In genomic region chr3:10504161-10505049, GRCh38 we compare ENCODE assay signal across 17 cellular contexts. TPM values are rescaled to one million over a fixed set of nuclear protein-coding genes. Genes with fewer than 3 reads are reported as not detected.
DNase-seq lines count a peak whose midpoint lies in the region; ATAC-seq, FAIRE-seq and TF ChIP-seq lines count a peak whose summit lies in the region.
"Had no signal": no experiment of that assay in that cellular context is flagged by ENCODE, and none has a peak within 500 bp of the region (broad histone marks: within the 10 kb centered on the region; RNA-seq: fewer than 3 reads in every experiment).

No MANE protein-coding gene starts in this region.

- no peaks in the 10 kb centered on the region for H3K4me1 Mint-ChIP-seq in astrocyte (ENCODE audit: low read depth, unreplicated experiment)

- peaks cover 10% of the 10 kb centered on the region for H3K4me1 ChIP-seq in left ventricle myocardium inferior
- H3K4me1 ChIP-seq in astrocyte (ENCODE audit: insufficient read depth, low read length), result peaks cover 6% of the 10 kb centered on the region
- peaks cover 14 to 65% (median 48%) of the 10 kb centered on the region in 4 donors for H3K4me1 ChIP-seq in liver (ENCODE audit: control insufficient read depth in 4 of 4, insufficient read depth in 4 of 4, low read length in 3 of 4)

- WGBS in liver, result 29% methylated on average over 25 of the region's 25 CpGs

- no peaks in the 10 kb centered on the region for H3K9me3 ChIP-seq in left ventricle myocardium inferior (replicated peaks)
- H3K9me3 ChIP-seq in astrocyte (ENCODE audit: insufficient read depth, low read depth, low read length), result no peaks in the 10 kb centered on the region
- no peaks in the 10 kb centered on the region for H3K9me3 ChIP-seq in liver (ENCODE audit: control insufficient read depth in 4 of 4, low read length in 3 of 4)
- H3K9me3 ChIP-seq: transverse colon had no signal

- no peak overlapping the region for H3K4me3 Mint-ChIP-seq in astrocyte (ENCODE audit: unreplicated experiment)
- H3K4me3 Mint-ChIP-seq: activated CD8-positive, alpha-beta T cell treated with anti-CD3 and anti-CD28 coated beads for 36 hours; natural killer cell treated with Interleukin-12 subunit alpha and Interleukin-12 subunit beta and Interleukin-15 and Interleukin-18, amount 100 ng/mL, for 72 hours had no signal

- TF ChIP-seq CTCF in left ventricle myocardium inferior (IDR thresholded peaks at IDR 0.05; ENCODE audit: borderline replicate concordance), result no peak
- no peak for TF ChIP-seq CTCF in astrocyte (IDR thresholded peaks at IDR 0.05; ENCODE audit: insufficient read depth, low read depth, low read length)
- no peak for TF ChIP-seq CTCF in liver (IDR thresholded peaks at IDR 0.05; ENCODE audit: low read depth, low read length, missing input control)

- no peak for ATAC-seq in Right ventricle myocardium superior (ENCODE audit: poor library complexity)
- ATAC-seq in GM21367 (IDR thresholded peaks at IDR 0.05; ENCODE audit: unreplicated experiment), result no peak
- ATAC-seq: left ventricle myocardium superior; natural killer cell treated with Interleukin-12 subunit alpha and Interleukin-12 subunit beta and Interleukin-15 and Interleukin-18, amount 100 ng/mL, for 72 hours had no signal

- H3K9ac ChIP-seq in astrocyte (ENCODE audit: low read length) (peak overlapping the region; percentile 48), liver (ENCODE audit: low read depth in 1 of 2, low read length in 2 of 2) (peak overlapping the region; percentile 56 to 57)

- no peaks in the 10 kb centered on the region for H4K20me1 ChIP-seq in astrocyte (ENCODE audit: insufficient read depth, low read length)

- peaks cover 53% of the 10 kb centered on the region for H3K27me3 Mint-ChIP-seq in astrocyte (ENCODE audit: low read depth, unreplicated experiment)

- DNase-seq in Right ventricle myocardium superior, result peak; percentile 22
- DNase-seq in left ventricle myocardium inferior, result no peak
- no peak for DNase-seq in astrocyte (ENCODE audit: low read depth)
- DNase-seq in DMS53 (lab: John Stamatoyannopoulos, UW), result no peak
- DNase-seq in activated CD4-positive, CD25-positive, alpha-beta regulatory T cell (lab: John Stamatoyannopoulos, UW), result no peak
- DNase-seq in COLO668 (lab: John Stamatoyannopoulos, UW; ENCODE audit: unreplicated experiment), result no peak
- DNase-seq: activated gamma-delta T cell, DMS153, left ventricle myocardium superior, MV-4-11, transverse colon had no signal

- H3K27me3 ChIP-seq in left ventricle myocardium inferior (ENCODE audit: low read depth), result peaks cover 90% of the 10 kb centered on the region
- peaks cover 19% of the 10 kb centered on the region for H3K27me3 ChIP-seq in astrocyte (ENCODE audit: insufficient read depth, low read length)
- no peaks in the 10 kb centered on the region for H3K27me3 ChIP-seq in liver (ENCODE audit: control insufficient read depth in 4 of 4, insufficient read depth in 4 of 4, low read length in 3 of 4)

- H3K36me3 ChIP-seq in left ventricle myocardium inferior (no peaks in the 10 kb centered on the region), astrocyte (ENCODE audit: insufficient read depth, low read length) (no peaks in the 10 kb centered on the region), liver (ENCODE audit: control insufficient read depth in 4 of 4, insufficient read depth in 3 of 4, low read depth in 1 of 4, low read length in 3 of 4) (no peaks in the 10 kb centered on the region)
- H3K36me3 ChIP-seq: transverse colon had no signal

- H3K4me3 ChIP-seq in left ventricle myocardium inferior, result no peak overlapping the region
- no peak overlapping the region for H3K4me3 ChIP-seq in astrocyte (ENCODE audit: insufficient read depth, low read depth, low read length)
- H3K4me3 ChIP-seq in liver (ENCODE audit: low read depth in 1 of 3, low read length in 3 of 3), result peak overlapping the region; percentile 62 to 78 (median 75)

- peak overlapping the region; percentile 56 for H2AFZ ChIP-seq in astrocyte (ENCODE audit: low read depth, low read length)

- H3K36me3 Mint-ChIP-seq in astrocyte (ENCODE audit: low read depth, unreplicated experiment), result no peaks in the 10 kb centered on the region
- H3K36me3 Mint-ChIP-seq: natural killer cell treated with Interleukin-12 subunit alpha and Interleukin-12 subunit beta and Interleukin-15 and Interleukin-18, amount 100 ng/mL, for 72 hours had no signal

- no peak for TF ChIP-seq RAD21 in liver (IDR thresholded peaks at IDR 0.05)

- H3K4me2 ChIP-seq in astrocyte (ENCODE audit: low read length), result peak overlapping the region; percentile 86

- H3K79me2 ChIP-seq in astrocyte (ENCODE audit: insufficient read depth, low read length), result no peaks in the 10 kb centered on the region

- no peak overlapping the region for H3K27ac ChIP-seq in left ventricle myocardium inferior (replicated peaks)
- H3K27ac ChIP-seq in astrocyte (ENCODE audit: low read depth, low read length), result no peak overlapping the region
- peak overlapping the region; percentile 80 to 82 for H3K27ac ChIP-seq in liver (ENCODE audit: low read depth in 1 of 2, low read length in 2 of 2)
- H3K27ac ChIP-seq: transverse colon had no signal

- no peak for FAIRE-seq in astrocyte (lab: Jason Lieb, UNC)
- FAIRE-seq: TTC549 had no signal

- intact Hi-C loops in Right ventricle myocardium superior (cut with DNase I) (no loop called here), left ventricle myocardium inferior (cut with micrococcal nuclease) (no loop called here)

- peaks cover 5% of the 10 kb centered on the region for H3K9me3 Mint-ChIP-seq in astrocyte (ENCODE audit: unreplicated experiment)
- H3K9me3 Mint-ChIP-seq: activated CD8-positive, alpha-beta T cell treated with anti-CD3 and anti-CD28 coated beads for 36 hours; natural killer cell treated with Interleukin-12 subunit alpha and Interleukin-12 subunit beta and Interleukin-15 and Interleukin-18, amount 100 ng/mL, for 72 hours had no signal

- H3K27ac Mint-ChIP-seq in astrocyte (ENCODE audit: unreplicated experiment), result no peak overlapping the region
- H3K27ac Mint-ChIP-seq: activated CD8-positive, alpha-beta T cell treated with anti-CD3 and anti-CD28 coated beads for 36 hours; natural killer cell treated with Interleukin-12 subunit alpha and Interleukin-12 subunit beta and Interleukin-15 and Interleukin-18, amount 100 ng/mL, for 72 hours had no signal

TF ChIP-seq in liver, 16 proteins besides CTCF, POLR2A, EP300 and RAD21 (continues in another document):
- no peak for TF ChIP-seq HNF4G (IDR thresholded peaks at IDR 0.05)
- no peak for TF ChIP-seq SP1 (IDR thresholded peaks at IDR 0.05)
- TF ChIP-seq ATF3 (IDR thresholded peaks at IDR 0.05), result no peak
- TF ChIP-seq GABPA (IDR thresholded peaks at IDR 0.05 in 1 of 2, conservative IDR thresholded peaks at IDR 0.05 in 1 of 2), result no peak
- TF ChIP-seq HNF4A (conservative IDR thresholded peaks at IDR 0.05), result no peak
- no peak for TF ChIP-seq MAX (IDR thresholded peaks at IDR 0.05)
- TF ChIP-seq RXRA (IDR thresholded peaks at IDR 0.05), result no peak
- no peak for TF ChIP-seq FOXA1 (IDR thresholded peaks at IDR 0.05)
- no peak for TF ChIP-seq YY1 (IDR thresholded peaks at IDR 0.05)
- TF ChIP-seq EGR1 (IDR thresholded peaks at IDR 0.05; ENCODE audit: low read depth in 2 of 2), result no peak
- TF ChIP-seq ZBTB33 (IDR thresholded peaks at IDR 0.05), result no peak

RNA-seq across cellular contexts. Expression of gene ATP2B2, which starts 1.0 kb away (rescaled TPM):
- total RNA-seq in Right ventricle myocardium superior, result not detected
- total RNA-seq in left ventricle myocardium inferior, result not detected
- total RNA-seq in astrocyte, result 0.05 TPM in 1 of 2 replicates, not detected in the other
- 10 to 100 TPM; 26.8 to 27.8 TPM for total RNA-seq in liver
- polyA plus RNA-seq in liver, result 10 to 100 TPM; 10.4 to 14.6 TPM
- total RNA-seq: activated CD8-positive, alpha-beta T cell treated with anti-CD3 and anti-CD28 coated beads for 36 hours; left ventricle myocardium superior; natural killer cell treated with Interleukin-12 subunit alpha and Interleukin-12 subunit beta and Interleukin-15 and Interleukin-18, amount 100 ng/mL, for 72 hours; SK-MEL-5; transverse colon had no signal

Comparison
In these comparisons a context has a peak if more than half of its experiments do, and no peak if none do; other contexts are left out.
1. H3K27ac ChIP-seq: peak in liver (2 of 2); none in left ventricle myocardium inferior (single experiment) and astrocyte (single experiment).
2. H3K4me3 ChIP-seq: peak in liver (3 of 3); none in left ventricle myocardium inferior (single experiment) and astrocyte (single experiment).
3. RNA of gene ATP2B2, which starts 1.0 kb away (total RNA-seq): 26.8 to 27.8 TPM in liver; 0.05 TPM in astrocyte, not detected in Right ventricle myocardium superior (single experiment) and not detected in left ventricle myocardium inferior (single experiment); every median in the first group is over 10 times any median in the second.